ENCODE assay signal across 15 cellular contexts in the genomic region with DNA sequence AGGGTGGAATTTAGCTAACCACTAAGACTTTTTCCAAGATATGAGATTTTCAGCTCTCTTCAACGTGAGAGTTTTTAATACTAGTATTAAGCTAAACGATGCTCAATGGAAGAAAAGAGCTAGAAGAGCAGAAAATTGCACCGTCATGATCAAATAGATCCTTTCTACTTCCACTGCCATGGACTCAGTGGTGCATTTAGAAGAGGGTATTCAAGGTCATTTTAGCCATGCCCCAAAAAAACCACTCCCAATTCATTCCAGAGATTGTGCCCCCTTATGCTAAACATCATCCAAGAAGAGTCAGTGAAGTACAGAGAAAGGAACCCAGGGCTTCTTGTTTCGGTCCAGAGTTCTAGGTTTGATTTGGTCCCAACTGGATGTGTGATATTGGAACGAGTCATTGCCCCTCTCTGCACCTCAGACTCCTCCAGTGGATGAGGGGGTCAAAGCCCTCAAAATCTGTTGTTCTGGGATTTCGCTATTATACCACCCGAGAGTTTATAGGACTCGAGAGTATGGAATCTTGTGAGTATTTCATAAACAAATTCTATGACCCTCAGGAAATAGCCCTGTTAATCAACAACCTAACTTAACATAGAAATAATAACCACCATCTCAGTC. TPM values are rescaled to one million over a fixed set of nuclear protein-coding genes. Genes with fewer than 3 reads are reported as not detected.
DNase-seq lines count a peak whose midpoint lies in the region; ATAC-seq and TF ChIP-seq lines count a peak whose summit lies in the region.
"Had no signal": no experiment of that assay in that cellular context is flagged by ENCODE, and none has a peak within 500 bp of the region (broad histone marks: within the 10 kb centered on the region; RNA-seq: fewer than 3 reads in every experiment).

No MANE protein-coding gene starts in this region.

- H3K23ac ChIP-seq in IMR-90 (ENCODE audit: low read depth, low read length): no peak overlapping the region

- POLR2A ChIA-PET in IMR-90 (lab: Charles Lee; ENCODE audit: unreplicated experiment): no interaction called here
- POLR2A ChIA-PET in activated naive CD8-positive, alpha-beta T cell treated with anti-CD3 and anti-CD28 coated beads, Interleukin-2, amount 10 ng/mL, durations not matched to agents 7 days and 5 days (lab: Charles Lee): interaction anchor here (0.9 to 20.6 kb wide), 9 partner anchors 6 to 892 kb away, joined by 3 to 652 read pairs (median 158); no protein-coding TSS in a partner anchor

- dilution Hi-C loops in IMR-90 (cut with HindIII; ENCODE audit: low sequenced_read_pairs, unreplicated experiment): no loop called here

- no peak overlapping the region for H3K4me2 ChIP-seq in IMR-90 (ENCODE audit: low read depth, low read length)
- H3K4me2 ChIP-seq: GM23338 had no signal

- H3K27ac ChIP-seq in IMR-90 (ENCODE audit: insufficient read depth, low read length): no peak overlapping the region
- H3K27ac ChIP-seq in dorsolateral prefrontal cortex: no peak overlapping the region

- ATAC-seq in IMR-90 (ENCODE audit: low read depth): no peak
- ATAC-seq in activated naive CD8-positive, alpha-beta T cell treated with anti-CD3 and anti-CD28 coated beads, Interleukin-2, amount 10 ng/mL, durations not matched to agents 7 days and 5 days (ENCODE audit: low read depth): no peak
- no peak for ATAC-seq in stimulated activated naive B cell treated with anti-CD40 and anti-IgM and Interleukin-4, amounts not matched to agents 10 μg/mL and 1 μg/mL and 100 μg/mL, for 72 hours (replicated peaks)
- ATAC-seq: GM23338, left lobe of liver had no signal

- no peak for TF ChIP-seq POLR2A in IMR-90 (IDR thresholded peaks at IDR 0.05; ENCODE audit: low read depth, low read length)

- no CpG with 5 or more reads among the region's 8 CpGs for WGBS in IMR-90 (ENCODE audit: extremely low coverage in 2 of 2, insufficient read length in 1 of 2), 2 experiments

- peak overlapping the region; percentile 6; the same call in 1 of the 3 replicates for H2BK15ac ChIP-seq in IMR-90 (ENCODE audit: low read depth, low read length)

- H2BK5ac ChIP-seq in IMR-90 (ENCODE audit: low read depth, low read length, poor library complexity, severe bottlenecking): no peak overlapping the region

- H3K27ac Mint-ChIP-seq in activated naive CD4-positive, alpha-beta T cell treated with anti-CD3 and anti-CD28 coated beads, Interleukin-2, amount 50 U/mL, for 24 hours: peak overlapping the region; percentile 96
- H3K27ac Mint-ChIP-seq in activated naive CD8-positive, alpha-beta T cell treated with anti-CD3 and anti-CD28 coated beads, Interleukin-2, amount 10 ng/mL, durations not matched to agents 7 days and 5 days: peak overlapping the region; percentile 88
- H3K27ac Mint-ChIP-seq in stimulated activated naive B cell treated with anti-CD40 and anti-IgM and Interleukin-4, amounts not matched to agents 10 μg/mL and 1 μg/mL and 100 μg/mL, for 72 hours: peak overlapping the region; percentile 92
- H3K27ac Mint-ChIP-seq: GM23338, progenitor cell of endocrine pancreas had no signal

- TF ChIP-seq RAD21 in IMR-90 (IDR thresholded peaks at IDR 0.05; ENCODE audit: low read length): no peak

- H3K27me3 ChIP-seq in IMR-90 (ENCODE audit: control insufficient read depth, insufficient read depth, low read length): no peaks in the 10 kb centered on the region
- no peaks in the 10 kb centered on the region for H3K27me3 ChIP-seq in dorsolateral prefrontal cortex

- peaks cover 13% of the 10 kb centered on the region for H3K9me1 ChIP-seq in IMR-90 (ENCODE audit: insufficient read depth, low read length)

- DNase-seq in activated naive CD4-positive, alpha-beta T cell treated with anti-CD3 and anti-CD28 coated beads, Interleukin-2, amount 50 U/mL, for 16 hours: no peak
- DNase-seq in IMR-90: no peak
- no peak for DNase-seq in activated naive CD8-positive, alpha-beta T cell treated with anti-CD3 and anti-CD28 coated beads, Interleukin-2, amount 10 ng/mL, durations not matched to agents 7 days and 5 days
- DNase-seq in stimulated activated naive B cell treated with anti-CD40 and anti-IgM and Interleukin-4, amounts not matched to agents 10 μg/mL and 1 μg/mL and 100 μg/mL, for 72 hours: no peak
- DNase-seq in dorsolateral prefrontal cortex: no peak
- DNase-seq in DMS 273 treated with DMSO at 0.1 percent for 48 hours (lab: John Stamatoyannopoulos, UW): no peak
- no peak for DNase-seq in OCI-M2 (lab: John Stamatoyannopoulos, UW; ENCODE audit: unreplicated experiment)
- DNase-seq: amniotic stem cell, DMS153, foreskin fibroblast, NCI-H146 had no signal

- no peaks in the 10 kb centered on the region for H3K9me3 ChIP-seq in IMR-90 (ENCODE audit: control insufficient read depth, insufficient read depth, low read length)

- TF ChIP-seq CTCF in IMR-90 (conservative IDR thresholded peaks at IDR 0.05; ENCODE audit: low read depth, low read length) (no peak), dorsolateral prefrontal cortex (IDR thresholded peaks at IDR 0.05 in 54 of 56, conservative IDR thresholded peaks at IDR 0.05 in 2 of 56; ENCODE audit: low read depth in 1 of 56, partially characterized antibody in 56 of 56) (no peak)

- peak overlapping the region; percentile 65 for H3K14ac ChIP-seq in IMR-90 (replicated peaks; ENCODE audit: low read depth, low read length)

- in situ Hi-C loops in IMR-90 (cut with MboI; ENCODE audit: low sequenced_read_pairs): loop anchor here (25.0 kb wide), 1 partner anchor 778 kb away; a partner anchor contains a TSS

- H3K36me3 ChIP-seq in IMR-90 (ENCODE audit: control insufficient read depth, insufficient read depth, low read length): no peaks in the 10 kb centered on the region

- peak overlapping the region in 1 of 2 experiments; percentile 9; a peak in 1 of 4 replicates for H4K8ac ChIP-seq in IMR-90 (ENCODE audit: low read depth in 2 of 2, low read length in 2 of 2)

- H3K4me3 ChIP-seq in IMR-90 (ENCODE audit: insufficient read depth, low read depth, low read length) (no peak overlapping the region), dorsolateral prefrontal cortex (no peak overlapping the region)
- H3K4me3 ChIP-seq: GM23338 had no signal

- no peak overlapping the region for H2AK9ac ChIP-seq in IMR-90 (replicated peaks; ENCODE audit: low read depth, low read length, poor library complexity)

- peaks cover 90% of the 10 kb centered on the region for H3K4me1 Mint-ChIP-seq in activated naive CD4-positive, alpha-beta T cell treated with anti-CD3 and anti-CD28 coated beads, Interleukin-2, amount 50 U/mL, for 24 hours
- peaks cover 90% of the 10 kb centered on the region for H3K4me1 Mint-ChIP-seq in activated naive CD8-positive, alpha-beta T cell treated with anti-CD3 and anti-CD28 coated beads, Interleukin-2, amount 10 ng/mL, durations not matched to agents 7 days and 5 days
- H3K4me1 Mint-ChIP-seq in stimulated activated naive B cell treated with anti-CD40 and anti-IgM and Interleukin-4, amounts not matched to agents 10 μg/mL and 1 μg/mL and 100 μg/mL, for 72 hours: peaks cover 69 to 90% of the 10 kb centered on the region in 2 donors
- H3K4me1 Mint-ChIP-seq: GM23338 had no signal

- no peaks in the 10 kb centered on the region for H3K27me3 Mint-ChIP-seq in activated naive CD4-positive, alpha-beta T cell treated with anti-CD3 and anti-CD28 coated beads, Interleukin-2, amount 50 U/mL, for 24 hours
- no peaks in the 10 kb centered on the region for H3K27me3 Mint-ChIP-seq in activated naive CD8-positive, alpha-beta T cell treated with anti-CD3 and anti-CD28 coated beads, Interleukin-2, amount 10 ng/mL, durations not matched to agents 7 days and 5 days
- H3K27me3 Mint-ChIP-seq in stimulated activated naive B cell treated with anti-CD40 and anti-IgM and Interleukin-4, amounts not matched to agents 10 μg/mL and 1 μg/mL and 100 μg/mL, for 72 hours: no peaks in the 10 kb centered on the region
- H3K27me3 Mint-ChIP-seq: progenitor cell of endocrine pancreas had no signal

- H3K36me3 Mint-ChIP-seq in activated naive CD4-positive, alpha-beta T cell treated with anti-CD3 and anti-CD28 coated beads, Interleukin-2, amount 50 U/mL, for 24 hours: peaks cover 61% of the 10 kb centered on the region
- peaks cover 90% of the 10 kb centered on the region for H3K36me3 Mint-ChIP-seq in activated naive CD8-positive, alpha-beta T cell treated with anti-CD3 and anti-CD28 coated beads, Interleukin-2, amount 10 ng/mL, durations not matched to agents 7 days and 5 days
- peaks cover 9 to 11% of the 10 kb centered on the region in 2 donors for H3K36me3 Mint-ChIP-seq in stimulated activated naive B cell treated with anti-CD40 and anti-IgM and Interleukin-4, amounts not matched to agents 10 μg/mL and 1 μg/mL and 100 μg/mL, for 72 hours

- no peak overlapping the region for H3K9ac ChIP-seq in IMR-90 (ENCODE audit: low read depth, low read length)

- no peak overlapping the region for H3K56ac ChIP-seq in IMR-90 (ENCODE audit: extremely low read depth, insufficient read depth, low read length)

- H2AK5ac ChIP-seq in IMR-90 (ENCODE audit: low read depth, low read length): peak overlapping the region; percentile 56; the same call in 1 of the 2 replicates

- CTCF ChIA-PET in IMR-90 (lab: Yijun Ruan, JAX): interaction anchor here (1.1 to 2.0 kb wide), 2 partner anchors 9 to 11 kb away, joined by 3 to 5 read pairs; no protein-coding TSS in a partner anchor

- intact Hi-C loops in IMR-90 (cut with micrococcal nuclease): loop anchor here (10.0 kb wide), 1 partner anchor 339 kb away; no protein-coding TSS in a partner anchor
- intact Hi-C loops in dorsolateral prefrontal cortex (cut with DNase I): no loop called here

- no peaks in the 10 kb centered on the region for H4K20me1 ChIP-seq in IMR-90 (ENCODE audit: insufficient read depth, low read length)

- no peak overlapping the region for H3K18ac ChIP-seq in IMR-90 (ENCODE audit: low read depth, low read length)

- H2BK20ac ChIP-seq in IMR-90 (ENCODE audit: low read depth, low read length): peak overlapping the region; percentile 68

- no peaks in the 10 kb centered on the region for H3K9me3 Mint-ChIP-seq in activated naive CD4-positive, alpha-beta T cell treated with anti-CD3 and anti-CD28 coated beads, Interleukin-2, amount 50 U/mL, for 24 hours
- H3K9me3 Mint-ChIP-seq in activated naive CD8-positive, alpha-beta T cell treated with anti-CD3 and anti-CD28 coated beads, Interleukin-2, amount 10 ng/mL, durations not matched to agents 7 days and 5 days: no peaks in the 10 kb centered on the region
- H3K9me3 Mint-ChIP-seq in stimulated activated naive B cell treated with anti-CD40 and anti-IgM and Interleukin-4, amounts not matched to agents 10 μg/mL and 1 μg/mL and 100 μg/mL, for 72 hours: peaks cover 0 to 4% of the 10 kb centered on the region in 2 donors
- H3K9me3 Mint-ChIP-seq: GM23338 had no signal

- H4K5ac ChIP-seq in IMR-90 (ENCODE audit: low read depth, low read length): no peak overlapping the region

- H3K4ac ChIP-seq in IMR-90 (ENCODE audit: low read depth, low read length): peak overlapping the region; percentile 50; the same call in 1 of the 2 replicates

- no TSS peak for BruUV-seq in IMR-90 (replicated peaks; lab: Mats Ljungman, UMichigan)

- H2BK120ac ChIP-seq in IMR-90 (ENCODE audit: low read depth, low read length): peak overlapping the region; percentile 68

- peak overlapping the region; percentile 45; the same call in 1 of the 2 replicates for H4K91ac ChIP-seq in IMR-90 (ENCODE audit: insufficient read depth, low read depth, low read length)

- no peak overlapping the region for H2AFZ ChIP-seq in IMR-90 (replicated peaks; ENCODE audit: low read length, poor library complexity)
- H2AFZ ChIP-seq: GM23338 had no signal

- peaks cover 12% of the 10 kb centered on the region for H3K4me1 ChIP-seq in IMR-90 (ENCODE audit: control insufficient read depth, insufficient read depth, low read length)

- H3K79me1 ChIP-seq in IMR-90 (ENCODE audit: low read depth in 1 of 2, low read length in 2 of 2): no peaks in the 10 kb centered on the region

- peak overlapping the region; percentile 87 for H3K4me3 Mint-ChIP-seq in activated naive CD4-positive, alpha-beta T cell treated with anti-CD3 and anti-CD28 coated beads, Interleukin-2, amount 50 U/mL, for 24 hours
- H3K4me3 Mint-ChIP-seq in activated naive CD8-positive, alpha-beta T cell treated with anti-CD3 and anti-CD28 coated beads, Interleukin-2, amount 10 ng/mL, durations not matched to agents 7 days and 5 days: peak overlapping the region; percentile 82
- no peak overlapping the region for H3K4me3 Mint-ChIP-seq in stimulated activated naive B cell treated with anti-CD40 and anti-IgM and Interleukin-4, amounts not matched to agents 10 μg/mL and 1 μg/mL and 100 μg/mL, for 72 hours
- H3K4me3 Mint-ChIP-seq: GM23338 had no signal

RNA-seq across cellular contexts. Expression of a gene that starts 55.2 kb away (rescaled TPM):
- total RNA-seq in IMR-90 (2012; rRNA removed) (396 and 449 TPM in 2 replicates), dorsolateral prefrontal cortex (100 to 1,000 TPM in 92 of 120 experiments, 10 to 100 TPM in 28; 71.6 to 171 (median 110) TPM)
- polyA plus RNA-seq in IMR-90 (2012; rRNA removed): 448 and 496 TPM in 2 replicates
- 412 and 479 TPM in 2 replicates for polyA plus RNA-seq in IMR-90 (2012; cell fraction: cytosol; rRNA removed)
- polyA plus RNA-seq in IMR-90 (2012; cell fraction: nucleus; rRNA removed; ENCODE audit: low replicate concordance): 92.7 and 197 TPM in 2 replicates
- total RNA-seq in activated naive CD8-positive, alpha-beta T cell treated with anti-CD3 and anti-CD28 coated beads, Interleukin-2, amount 10 ng/mL, durations not matched to agents 7 days and 5 days: 100 to 1,000 TPM; 124 to 148 TPM

Comparison
In these comparisons a context has a peak if more than half of its experiments do, and no peak if none do; other contexts are left out.
1. H3K4me3 Mint-ChIP-seq: peak in activated naive CD4-positive, alpha-beta T cell treated with anti-CD3 and anti-CD28 coated beads, Interleukin-2, amount 50 U/mL, for 24 hours (single experiment) and activated naive CD8-positive, alpha-beta T cell treated with anti-CD3 and anti-CD28 coated beads, Interleukin-2, amount 10 ng/mL, durations not matched to agents 7 days and 5 days (single experiment); none in stimulated activated naive B cell treated with anti-CD40 and anti-IgM and Interleukin-4, amounts not matched to agents 10 μg/mL and 1 μg/mL and 100 μg/mL, for 72 hours (0 of 2).
2. Peak in every context shown above with its lines, with median percentiles within 50 percentile points of each other: H3K27ac Mint-ChIP-seq.